In the genomic region with DNA sequence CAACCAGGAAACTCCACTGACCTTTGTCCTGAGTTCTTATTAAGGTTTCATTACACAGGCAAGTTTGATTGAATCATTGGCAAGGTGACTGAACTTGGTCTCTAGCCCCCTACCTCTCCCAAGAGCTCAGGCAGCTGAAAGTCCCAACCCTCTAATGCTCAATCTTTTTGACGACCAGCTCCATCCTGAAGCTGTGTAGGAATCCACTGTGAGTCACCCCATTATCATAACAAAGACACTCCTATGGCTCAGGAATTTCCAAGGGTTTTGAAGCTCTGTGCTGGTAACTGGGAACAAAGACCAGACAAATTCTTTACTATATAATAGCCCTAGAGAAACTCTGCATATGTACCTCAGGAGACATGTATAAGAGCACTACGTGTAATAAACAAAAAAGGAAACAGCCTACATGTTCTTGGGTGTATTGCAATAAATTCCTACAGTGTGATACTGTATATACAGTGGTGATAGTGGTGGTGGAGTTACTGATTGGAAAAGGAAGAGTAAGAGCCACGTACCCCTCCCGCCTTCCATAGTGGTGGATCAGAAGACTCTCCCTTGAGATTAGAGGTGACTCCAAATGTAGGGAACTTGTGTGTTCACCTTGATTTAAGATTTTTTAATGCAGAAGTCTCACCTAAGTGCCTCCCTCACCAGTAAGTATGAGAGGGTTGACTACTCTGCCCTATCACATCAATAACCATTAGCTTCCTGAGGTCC, we compare ENCODE assay signal across 1 cellular context.
TF ChIP-seq lines count a peak whose summit lies in the region.

No MANE protein-coding gene starts in this region.

TF ChIP-seq in SK-N-SH, 30 proteins besides CTCF, POLR2A, EP300 and RAD21:
- TF ChIP-seq POLR2AphosphoS5 (IDR thresholded peaks at IDR 0.05; ENCODE audit: low read depth, low read length) (no peak), RCOR1 (IDR thresholded peaks at IDR 0.05; ENCODE audit: low read length) (no peak), GATA2 (CRISPR knock-in tag; IDR thresholded peaks at IDR 0.05) (no peak), TCF12 (IDR thresholded peaks at IDR 0.05) (no peak), CHD2 (IDR thresholded peaks at IDR 0.05; ENCODE audit: low read length, partially characterized antibody) (no peak), GABPA (IDR thresholded peaks at IDR 0.05; ENCODE audit: low read depth) (no peak), TEAD4 (IDR thresholded peaks at IDR 0.05; ENCODE audit: borderline replicate concordance, insufficient read depth) (no peak), MXI1 (IDR thresholded peaks at IDR 0.05; ENCODE audit: low read depth, low read length) (no peak), FOXM1 (IDR thresholded peaks at IDR 0.05; ENCODE audit: low read depth) (no peak), ELF1 (IDR thresholded peaks at IDR 0.05) (no peak), NRF1 (IDR thresholded peaks at IDR 0.05; ENCODE audit: low read depth, low read length) (no peak), NFIC (IDR thresholded peaks at IDR 0.05; ENCODE audit: borderline replicate concordance) (no peak), JUND (IDR thresholded peaks at IDR 0.05) (no peak), SIN3A (IDR thresholded peaks at IDR 0.05; ENCODE audit: borderline replicate concordance, low read depth, low read length) (no peak), TAF1 (IDR thresholded peaks at IDR 0.05; ENCODE audit: borderline replicate concordance, low read depth, low read length) (no peak)
- TF ChIP-seq, protein P1, sequence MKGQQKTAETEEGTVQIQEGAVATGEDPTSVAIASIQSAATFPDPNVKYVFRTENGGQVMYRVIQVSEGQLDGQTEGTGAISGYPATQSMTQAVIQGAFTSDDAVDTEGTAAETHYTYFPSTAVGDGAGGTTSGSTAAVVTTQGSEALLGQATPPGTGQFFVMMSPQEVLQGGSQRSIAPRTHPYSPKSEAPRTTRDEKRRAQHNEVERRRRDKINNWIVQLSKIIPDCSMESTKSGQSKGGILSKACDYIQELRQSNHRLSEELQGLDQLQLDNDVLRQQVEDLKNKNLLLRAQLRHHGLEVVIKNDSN (IDR thresholded peaks at IDR 0.05; ENCODE audit: borderline replicate concordance, low read depth): no peak
- TF ChIP-seq, protein P2, sequence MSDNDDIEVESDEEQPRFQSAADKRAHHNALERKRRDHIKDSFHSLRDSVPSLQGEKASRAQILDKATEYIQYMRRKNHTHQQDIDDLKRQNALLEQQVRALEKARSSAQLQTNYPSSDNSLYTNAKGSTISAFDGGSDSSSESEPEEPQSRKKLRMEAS (IDR thresholded peaks at IDR 0.05; ENCODE audit: low read depth): no peak
- TF ChIP-seq, protein P3, sequence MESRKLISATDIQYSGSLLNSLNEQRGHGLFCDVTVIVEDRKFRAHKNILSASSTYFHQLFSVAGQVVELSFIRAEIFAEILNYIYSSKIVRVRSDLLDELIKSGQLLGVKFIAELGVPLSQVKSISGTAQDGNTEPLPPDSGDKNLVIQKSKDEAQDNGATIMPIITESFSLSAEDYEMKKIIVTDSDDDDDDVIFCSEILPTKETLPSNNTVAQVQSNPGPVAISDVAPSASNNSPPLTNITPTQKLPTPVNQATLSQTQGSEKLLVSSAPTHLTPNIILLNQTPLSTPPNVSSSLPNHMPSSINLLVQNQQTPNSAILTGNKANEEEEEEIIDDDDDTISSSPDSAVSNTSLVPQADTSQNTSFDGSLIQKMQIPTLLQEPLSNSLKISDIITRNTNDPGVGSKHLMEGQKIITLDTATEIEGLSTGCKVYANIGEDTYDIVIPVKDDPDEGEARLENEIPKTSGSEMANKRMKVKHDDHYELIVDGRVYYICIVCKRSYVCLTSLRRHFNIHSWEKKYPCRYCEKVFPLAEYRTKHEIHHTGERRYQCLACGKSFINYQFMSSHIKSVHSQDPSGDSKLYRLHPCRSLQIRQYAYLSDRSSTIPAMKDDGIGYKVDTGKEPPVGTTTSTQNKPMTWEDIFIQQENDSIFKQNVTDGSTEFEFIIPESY (IDR thresholded peaks at IDR 0.05; ENCODE audit: borderline replicate concordance, low read depth): no peak
- TF ChIP-seq, protein P4, sequence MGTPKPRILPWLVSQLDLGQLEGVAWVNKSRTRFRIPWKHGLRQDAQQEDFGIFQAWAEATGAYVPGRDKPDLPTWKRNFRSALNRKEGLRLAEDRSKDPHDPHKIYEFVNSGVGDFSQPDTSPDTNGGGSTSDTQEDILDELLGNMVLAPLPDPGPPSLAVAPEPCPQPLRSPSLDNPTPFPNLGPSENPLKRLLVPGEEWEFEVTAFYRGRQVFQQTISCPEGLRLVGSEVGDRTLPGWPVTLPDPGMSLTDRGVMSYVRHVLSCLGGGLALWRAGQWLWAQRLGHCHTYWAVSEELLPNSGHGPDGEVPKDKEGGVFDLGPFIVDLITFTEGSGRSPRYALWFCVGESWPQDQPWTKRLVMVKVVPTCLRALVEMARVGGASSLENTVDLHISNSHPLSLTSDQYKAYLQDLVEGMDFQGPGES (IDR thresholded peaks at IDR 0.05; ENCODE audit: low read depth, low read length): no peak
- TF ChIP-seq, protein P5, sequence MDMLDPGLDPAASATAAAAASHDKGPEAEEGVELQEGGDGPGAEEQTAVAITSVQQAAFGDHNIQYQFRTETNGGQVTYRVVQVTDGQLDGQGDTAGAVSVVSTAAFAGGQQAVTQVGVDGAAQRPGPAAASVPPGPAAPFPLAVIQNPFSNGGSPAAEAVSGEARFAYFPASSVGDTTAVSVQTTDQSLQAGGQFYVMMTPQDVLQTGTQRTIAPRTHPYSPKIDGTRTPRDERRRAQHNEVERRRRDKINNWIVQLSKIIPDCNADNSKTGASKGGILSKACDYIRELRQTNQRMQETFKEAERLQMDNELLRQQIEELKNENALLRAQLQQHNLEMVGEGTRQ (IDR thresholded peaks at IDR 0.05; ENCODE audit: borderline replicate concordance, low read depth, low read length): no peak
TF ChIP-seq in SK-N-SH: peak in this region for 0.
